Comparison of ENCODE assay signal across 26 cellular contexts in genomic region chr2:24771905-24772586, GRCh38. TPM values are rescaled to one million over a fixed set of nuclear protein-coding genes. Genes with fewer than 3 reads are reported as not detected.
DNase-seq lines count a peak whose midpoint lies in the region; ATAC-seq and TF ChIP-seq lines count a peak whose summit lies in the region.
"Had no signal": no experiment of that assay in that cellular context is flagged by ENCODE, and none has a peak within 500 bp of the region (broad histone marks: within the 10 kb centered on the region; RNA-seq: fewer than 3 reads in every experiment).

No MANE protein-coding gene starts in this region.

- CTCF ChIA-PET in activated CD4-positive, alpha-beta memory T cell treated with anti-CD3 and anti-CD28 coated beads, Interleukin-2, amount 10 ng/mL, durations not matched to agents 7 days and 5 days (lab: Charles Lee): interaction anchor here (0.9 kb wide), 1 partner anchor 350 kb away, joined by 4 read pairs; no protein-coding TSS in a partner anchor

- H3K4me3 ChIP-seq in HUES64 (ENCODE audit: low read length) (no peak overlapping the region), endodermal cell (ENCODE audit: low read length) (peak overlapping the region; percentile 63), esophagus muscularis mucosa (no peak overlapping the region)
- H3K4me3 ChIP-seq: A549, GM23248, left ventricle myocardium inferior, mucosa of descending colon, prostate gland, skin epidermis, tibial artery had no signal

- H3K27ac Mint-ChIP-seq in endodermal cell (peak overlapping the region; percentile 89), natural killer cell (peak overlapping the region; percentile 5 to 6)
- H3K27ac Mint-ChIP-seq in activated CD4-positive, alpha-beta memory T cell treated with anti-CD3 and anti-CD28 coated beads, Interleukin-2, amount 10 ng/mL, durations not matched to agents 7 days and 5 days: no peak overlapping the region
- H3K27ac Mint-ChIP-seq: activated CD8-positive, alpha-beta T cell treated with anti-CD3 and anti-CD28 coated beads, Interleukin-2, amount 10 ng/mL, durations not matched to agents 7 days and 5 days; B cell had no signal

- peaks cover 3% of the 10 kb centered on the region; the same call in 1 of the 2 replicates for H3K36me3 ChIP-seq in HUES64 (ENCODE audit: insufficient read depth, low read length)
- H3K36me3 ChIP-seq in endodermal cell (ENCODE audit: control insufficient read depth, insufficient read depth, low read length): peaks cover 14% of the 10 kb centered on the region
- H3K36me3 ChIP-seq in esophagus muscularis mucosa: peaks cover 6 to 34% (median 26%) of the 10 kb centered on the region in 4 donors
- H3K36me3 ChIP-seq: prostate gland had no signal

- DNase-seq in A172 (ENCODE audit: low spot score): peak; percentile 49
- DNase-seq in endodermal cell: peak; percentile 78
- no peak for DNase-seq in natural killer cell
- no peak for DNase-seq in esophagus muscularis mucosa (ENCODE audit: extremely low spot score)
- DNase-seq in activated CD4-positive, alpha-beta memory T cell treated with anti-CD3 and anti-CD28 coated beads, Interleukin-2, amount 10 ng/mL, durations not matched to agents 7 days and 5 days: no peak
- DNase-seq: activated CD8-positive, alpha-beta T cell treated with anti-CD3 and anti-CD28 coated beads, Interleukin-2, amount 10 ng/mL, durations not matched to agents 7 days and 5 days; activated gamma-delta T cell treated with Interleukin-2 at 50 U/mL for 16 hours; GM23248; head of caudate nucleus; Kasumi-1; left ventricle myocardium inferior; mucosa of descending colon; NCI-H1092; NCI-H1930; stimulated activated CD4-positive, alpha-beta T cell treated with anti-CD3 and anti-CD28 coated beads, Interleukin-4, amount 100 ng/mL, for 4 hours; stimulated activated naive CD8-positive, alpha-beta T cell treated with anti-CD3 and anti-CD28 coated beads, Interleukin-15, Interleukin-2, amounts not matched to agents 100 U/mL and 50 U/mL, for 24 hours; SW 1271; tibial artery had no signal

- POLR2A ChIA-PET in activated CD4-positive, alpha-beta memory T cell treated with anti-CD3 and anti-CD28 coated beads, Interleukin-2, amount 10 ng/mL, durations not matched to agents 7 days and 5 days (lab: Charles Lee): no interaction called here

- TF ChIP-seq POLR2A in esophagus muscularis mucosa (IDR thresholded peaks at IDR 0.05; ENCODE audit: low read depth): no peak

- peaks cover 19% of the 10 kb centered on the region for H3K36me3 Mint-ChIP-seq in endodermal cell (ENCODE audit: low read depth)
- peaks cover 8% of the 10 kb centered on the region for H3K36me3 Mint-ChIP-seq in natural killer cell
- H3K36me3 Mint-ChIP-seq in activated CD4-positive, alpha-beta memory T cell treated with anti-CD3 and anti-CD28 coated beads, Interleukin-2, amount 10 ng/mL, durations not matched to agents 7 days and 5 days (ENCODE audit: low read depth): peaks cover 14% of the 10 kb centered on the region

- intact Hi-C loops in natural killer cell (cut with micrococcal nuclease) (no loop called here), esophagus muscularis mucosa (cut with DNase I) (no loop called here)

- no peak for ATAC-seq in natural killer cell
- ATAC-seq in HG02763 (IDR thresholded peaks at IDR 0.05; ENCODE audit: unreplicated experiment): no peak
- no peak for ATAC-seq in HG03025 (IDR thresholded peaks at IDR 0.05; ENCODE audit: low FRiP score, unreplicated experiment)
- ATAC-seq: activated CD4-positive, CD25-positive, alpha-beta regulatory T cell treated with anti-CD3 and anti-CD28 coated beads, Interleukin-2, amount 50 U/mL, for 24 hours; activated CD8-positive, alpha-beta T cell treated with anti-CD3 and anti-CD28 coated beads, Interleukin-2, amount 10 ng/mL, durations not matched to agents 7 days and 5 days; mucosa of descending colon; stimulated activated naive CD8-positive, alpha-beta T cell treated with anti-CD3 and anti-CD28 coated beads, Interleukin-15, Interleukin-2, amounts not matched to agents 100 U/mL and 50 U/mL, for 24 hours had no signal

- peaks cover 18% of the 10 kb centered on the region for H3K4me1 Mint-ChIP-seq in endodermal cell
- peaks cover 4 to 8% of the 10 kb centered on the region in 2 donors for H3K4me1 Mint-ChIP-seq in natural killer cell
- no peaks in the 10 kb centered on the region for H3K4me1 Mint-ChIP-seq in activated CD4-positive, alpha-beta memory T cell treated with anti-CD3 and anti-CD28 coated beads, Interleukin-2, amount 10 ng/mL, durations not matched to agents 7 days and 5 days
- H3K4me1 Mint-ChIP-seq: B cell had no signal

- no peaks in the 10 kb centered on the region for H3K9me3 ChIP-seq in HUES64 (ENCODE audit: insufficient read depth, low read depth, low read length)
- H3K9me3 ChIP-seq in endodermal cell (ENCODE audit: control insufficient read depth, low read length): peaks cover 13% of the 10 kb centered on the region
- no peaks in the 10 kb centered on the region for H3K9me3 ChIP-seq in esophagus muscularis mucosa
- H3K9me3 ChIP-seq: A549, left ventricle myocardium inferior, mucosa of descending colon, prostate gland, tibial artery had no signal

- peak overlapping the region; percentile 30; the same call in 1 of the 2 replicates for H3K27ac ChIP-seq in HUES64 (ENCODE audit: low read depth, low read length)
- H3K27ac ChIP-seq in endodermal cell (ENCODE audit: low read depth, low read length): peak overlapping the region; percentile 12
- no peak overlapping the region for H3K27ac ChIP-seq in esophagus muscularis mucosa (replicated peaks in 1 of 4)
- H3K27ac ChIP-seq: A549, GM23248, left ventricle myocardium inferior, prostate gland, skin epidermis, tibial artery had no signal

- no peaks in the 10 kb centered on the region for H3K27me3 Mint-ChIP-seq in endodermal cell (ENCODE audit: insufficient read depth)
- H3K27me3 Mint-ChIP-seq in natural killer cell (ENCODE audit: low read depth in 2 of 2): no peaks in the 10 kb centered on the region
- H3K27me3 Mint-ChIP-seq in activated CD4-positive, alpha-beta memory T cell treated with anti-CD3 and anti-CD28 coated beads, Interleukin-2, amount 10 ng/mL, durations not matched to agents 7 days and 5 days: no peaks in the 10 kb centered on the region
- H3K27me3 Mint-ChIP-seq: B cell had no signal

- no peaks in the 10 kb centered on the region for H3K27me3 ChIP-seq in HUES64 (ENCODE audit: insufficient read depth, low read length)
- H3K27me3 ChIP-seq in endodermal cell (ENCODE audit: control insufficient read depth, insufficient read depth, low read length, poor library complexity, severe bottlenecking): no peaks in the 10 kb centered on the region
- H3K27me3 ChIP-seq in esophagus muscularis mucosa: no peaks in the 10 kb centered on the region
- H3K27me3 ChIP-seq: tibial artery had no signal

- TF ChIP-seq EP300 in esophagus muscularis mucosa (IDR thresholded peaks at IDR 0.05): no peak

- peaks cover 6% of the 10 kb centered on the region for H3K9me3 Mint-ChIP-seq in endodermal cell
- no peaks in the 10 kb centered on the region for H3K9me3 Mint-ChIP-seq in natural killer cell
- H3K9me3 Mint-ChIP-seq in activated CD4-positive, alpha-beta memory T cell treated with anti-CD3 and anti-CD28 coated beads, Interleukin-2, amount 10 ng/mL, durations not matched to agents 7 days and 5 days: no peaks in the 10 kb centered on the region

- H3K4me1 ChIP-seq in HUES64 (ENCODE audit: insufficient read depth, low read length) (peaks cover 8% of the 10 kb centered on the region; the same call in 1 of the 2 replicates), endodermal cell (ENCODE audit: control insufficient read depth, insufficient read depth, low read length) (no peaks in the 10 kb centered on the region), esophagus muscularis mucosa (peaks cover 0 to 5% (median 0%) of the 10 kb centered on the region in 4 donors)
- H3K4me1 ChIP-seq: A549, prostate gland, tibial artery had no signal

- no peak overlapping the region for H3K9ac ChIP-seq in HUES64 (ENCODE audit: low read depth, low read length)
- H3K9ac ChIP-seq in endodermal cell (ENCODE audit: extremely low read depth, low read length, poor library complexity, severe bottlenecking): peak overlapping the region; percentile 43
- H3K9ac ChIP-seq: GM23248 had no signal

- TF ChIP-seq CTCF in endodermal cell (conservative IDR thresholded peaks at IDR 0.05) (no peak), natural killer cell (IDR thresholded peaks at IDR 0.05) (no peak), esophagus muscularis mucosa (IDR thresholded peaks at IDR 0.05) (no peak)

- no peak overlapping the region for H3K4me3 Mint-ChIP-seq in endodermal cell
- no peak overlapping the region for H3K4me3 Mint-ChIP-seq in natural killer cell
- no peak overlapping the region for H3K4me3 Mint-ChIP-seq in activated CD4-positive, alpha-beta memory T cell treated with anti-CD3 and anti-CD28 coated beads, Interleukin-2, amount 10 ng/mL, durations not matched to agents 7 days and 5 days
- H3K4me3 Mint-ChIP-seq: activated CD8-positive, alpha-beta T cell treated with anti-CD3 and anti-CD28 coated beads, Interleukin-2, amount 10 ng/mL, durations not matched to agents 7 days and 5 days; B cell had no signal

- WGBS in HUES64: 81% methylated on average over 5 of the region's 5 CpGs
- 70 to 100% methylated on average over 2 to 5 of the region's 5 CpGs for WGBS in endodermal cell (ENCODE audit: insufficient coverage in 1 of 2, insufficient read length in 1 of 2), 2 experiments
- WGBS in esophagus muscularis mucosa: 91% methylated on average over 5 of the region's 5 CpGs

RNA-seq across cellular contexts. Expression of gene PTRHD1, which starts 21.1 kb away (rescaled TPM):
- 41.9 and 51.6 TPM in 2 replicates for total RNA-seq in A172 (2014; rRNA removed; shearing (Covaris generic))
- polyA plus RNA-seq in HUES64 (2013, experiment 1 of 2): 48.3 TPM
- polyA plus RNA-seq in HUES64 (2013, experiment 2 of 2): 44.3 TPM
- total RNA-seq in endodermal cell (10 to 100 TPM; 37.2 to 38.2 TPM), natural killer cell (10 to 100 TPM; 12.7 to 22.9 (median 15.9) TPM), esophagus muscularis mucosa (10 to 100 TPM in 3 of 4 donors, 1 to 10 TPM in 1; 8.1 to 20.4 (median 15.6) TPM)
- 40.6 TPM for polyA plus RNA-seq in endodermal cell (2013, experiment 1 of 2)
- polyA plus RNA-seq in endodermal cell (2013, experiment 2 of 2): 35.9 TPM
- total RNA-seq in activated CD4-positive, alpha-beta memory T cell treated with anti-CD3 and anti-CD28 coated beads, Interleukin-2, amount 10 ng/mL, durations not matched to agents 7 days and 5 days: 10 to 100 TPM; 25.4 to 25.5 TPM

RNA-seq across cellular contexts. Expression of gene CENPO, which starts 21.2 kb away (rescaled TPM):
- 47.1 and 54.0 TPM in 2 replicates for total RNA-seq in A172 (2014; rRNA removed; shearing (Covaris generic))
- polyA plus RNA-seq in HUES64 (2013, experiment 1 of 2): 41.3 TPM
- polyA plus RNA-seq in HUES64 (2013, experiment 2 of 2): 36.1 TPM
- total RNA-seq in endodermal cell (10 to 100 TPM; 27.3 to 40.3 TPM), natural killer cell (10 to 100 TPM in 2 of 3 donors, 1 to 10 TPM in 1; 8.1 to 15.1 (median 11.2) TPM), esophagus muscularis mucosa (1 to 10 TPM; 1.2 to 2.7 (median 1.4) TPM)
- 42.5 TPM for polyA plus RNA-seq in endodermal cell (2013, experiment 1 of 2)
- polyA plus RNA-seq in endodermal cell (2013, experiment 2 of 2): 38.4 TPM
- total RNA-seq in activated CD4-positive, alpha-beta memory T cell treated with anti-CD3 and anti-CD28 coated beads, Interleukin-2, amount 10 ng/mL, durations not matched to agents 7 days and 5 days: 10 to 100 TPM; 40.3 to 42.9 TPM

Comparison
In these comparisons a context has a peak if more than half of its experiments do, and no peak if none do; other contexts are left out.
1. DNase-seq: peak in A172 (single experiment) and endodermal cell (single experiment); none in natural killer cell (single experiment), esophagus muscularis mucosa (single experiment) and activated CD4-positive, alpha-beta memory T cell treated with anti-CD3 and anti-CD28 coated beads, Interleukin-2, amount 10 ng/mL, durations not matched to agents 7 days and 5 days (single experiment).
2. H3K27ac ChIP-seq: peak in HUES64 (single experiment) and endodermal cell (single experiment); none in esophagus muscularis mucosa (0 of 4).